ENCODE assay signal across 32 cellular contexts in the genomic region with DNA sequence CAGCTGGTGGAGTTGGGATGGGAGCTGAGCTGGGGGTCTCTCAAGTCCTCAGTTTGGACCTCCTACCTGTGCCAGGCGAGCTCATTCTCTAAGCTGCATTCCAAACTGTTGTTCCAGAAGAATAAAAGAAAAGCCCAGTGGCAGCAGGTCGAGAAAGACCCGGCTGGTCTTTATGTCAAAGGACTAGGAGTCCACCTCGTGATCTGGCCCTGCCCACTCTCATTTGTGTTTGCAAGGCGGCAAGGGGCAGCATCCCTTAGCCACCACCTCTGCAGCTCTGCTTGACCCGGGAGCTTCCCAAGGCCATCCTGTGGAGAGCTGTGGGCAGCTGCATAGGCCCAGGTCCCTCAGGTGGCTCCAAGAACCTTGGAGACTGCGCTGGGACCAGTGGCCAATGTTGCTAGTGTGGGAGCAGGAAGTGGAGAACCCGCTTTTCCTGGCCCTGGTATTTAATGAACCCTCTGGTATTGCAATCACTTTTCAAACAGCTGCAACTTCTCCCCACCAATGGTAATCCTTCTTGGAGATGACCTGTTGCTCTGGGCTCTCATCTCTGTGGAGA. TPM values are rescaled to one million over a fixed set of nuclear protein-coding genes. Genes with fewer than 3 reads are reported as not detected.
"Had no signal": no experiment of that assay in that cellular context is flagged by ENCODE, and none has a peak within 500 bp of the region (broad histone marks: within the 10 kb centered on the region; RNA-seq: fewer than 3 reads in every experiment).

No MANE protein-coding gene starts in this region.

- DNase-seq: cerebellar nuclear complex; effector CD8-positive, alpha-beta T cell; foreskin keratinocyte; heart left ventricle; kidney glomerular epithelial cell; mucosa of descending colon; naive B cell; right cardiac atrium; sigmoid colon; stimulated activated CD4-positive, alpha-beta T cell treated with anti-CD3 and anti-CD28 coated beads, Interleukin-4, amount 100 ng/mL, for 4 hours; stimulated activated naive CD8-positive, alpha-beta T cell treated with anti-CD3 and anti-CD28 coated beads, Interleukin-15, Interleukin-2, amounts not matched to agents 100 U/mL and 50 U/mL, for 24 hours; upper lobe of left lung; uterus had no signal

- H3K4me2 ChIP-seq: hepatocyte had no signal

- FAIRE-seq: endothelial cell of umbilical vein, islet of Langerhans had no signal

- H3K4me3 Mint-ChIP-seq: memory B cell; mesothelial cell of epicardium; naive B cell; natural killer cell treated with Interleukin-12 subunit alpha and Interleukin-12 subunit beta and Interleukin-15 and Interleukin-18, amount 100 ng/mL, for 72 hours; neural crest cell; stimulated activated memory B cell treated with anti-CD40 and anti-IgM and Interleukin-4, amounts not matched to agents 10 μg/mL and 1 μg/mL and 100 μg/mL, for 72 hours had no signal

- H3K27ac Mint-ChIP-seq: memory B cell; mesothelial cell of epicardium; natural killer cell treated with Interleukin-12 subunit alpha and Interleukin-12 subunit beta and Interleukin-15 and Interleukin-18, amount 100 ng/mL, for 72 hours; stimulated activated memory B cell treated with anti-CD40 and anti-IgM and Interleukin-4, amounts not matched to agents 10 μg/mL and 1 μg/mL and 100 μg/mL, for 72 hours had no signal

- H3K27me3 Mint-ChIP-seq: memory B cell; naive B cell; natural killer cell treated with Interleukin-12 subunit alpha and Interleukin-12 subunit beta and Interleukin-15 and Interleukin-18, amount 100 ng/mL, for 72 hours had no signal

- H3K27me3 ChIP-seq: dorsolateral prefrontal cortex, esophagus muscularis mucosa, foreskin keratinocyte, gastroesophageal sphincter, heart left ventricle, hepatocyte, sigmoid colon, tibial nerve, upper lobe of left lung, uterus had no signal

- H3K27ac ChIP-seq: dorsolateral prefrontal cortex, esophagus muscularis mucosa, foreskin keratinocyte, gastroesophageal sphincter, heart left ventricle, hepatocyte, parathyroid adenoma, prostate gland, sigmoid colon, thoracic aorta, tibial nerve, upper lobe of left lung, uterus had no signal

- H3K36me3 ChIP-seq: prostate gland, thoracic aorta, tibial nerve, upper lobe of left lung, uterus had no signal

- H2AFZ ChIP-seq: hepatocyte, parathyroid adenoma had no signal

- H3K4me3 ChIP-seq: dorsolateral prefrontal cortex, esophagus muscularis mucosa, gastroesophageal sphincter, heart left ventricle, hepatocyte, lung, mucosa of descending colon, prostate gland, sigmoid colon, thoracic aorta, tibial nerve, upper lobe of left lung, uterus had no signal

- H3K9me3 Mint-ChIP-seq: memory B cell; mesothelial cell of epicardium; naive B cell; natural killer cell treated with Interleukin-12 subunit alpha and Interleukin-12 subunit beta and Interleukin-15 and Interleukin-18, amount 100 ng/mL, for 72 hours; neural crest cell; stimulated activated memory B cell treated with anti-CD40 and anti-IgM and Interleukin-4, amounts not matched to agents 10 μg/mL and 1 μg/mL and 100 μg/mL, for 72 hours had no signal

- H3K4me1 Mint-ChIP-seq: memory B cell; mesothelial cell of epicardium; naive B cell; stimulated activated memory B cell treated with anti-CD40 and anti-IgM and Interleukin-4, amounts not matched to agents 10 μg/mL and 1 μg/mL and 100 μg/mL, for 72 hours had no signal

- H3K4me1 ChIP-seq: esophagus muscularis mucosa, foreskin keratinocyte, gastroesophageal sphincter, heart left ventricle, parathyroid adenoma, prostate gland, sigmoid colon, tibial nerve, upper lobe of left lung, uterus had no signal

- H3K9me3 ChIP-seq: esophagus muscularis mucosa, gastroesophageal sphincter, heart left ventricle, mucosa of descending colon, prostate gland, thoracic aorta, tibial nerve, upper lobe of left lung, uterus had no signal

- H3K9ac ChIP-seq: parathyroid adenoma had no signal

- H3K36me3 Mint-ChIP-seq: memory B cell; mesothelial cell of epicardium; naive B cell; natural killer cell treated with Interleukin-12 subunit alpha and Interleukin-12 subunit beta and Interleukin-15 and Interleukin-18, amount 100 ng/mL, for 72 hours; stimulated activated memory B cell treated with anti-CD40 and anti-IgM and Interleukin-4, amounts not matched to agents 10 μg/mL and 1 μg/mL and 100 μg/mL, for 72 hours had no signal

- ATAC-seq: foreskin keratinocyte; gastroesophageal sphincter; heart left ventricle; left colon; mucosa of descending colon; natural killer cell treated with Interleukin-12 subunit alpha and Interleukin-12 subunit beta and Interleukin-15 and Interleukin-18, amount 100 ng/mL, for 72 hours; right cardiac atrium; stimulated activated memory B cell treated with anti-CD40 and anti-IgM and Interleukin-4, amounts not matched to agents 10 μg/mL and 1 μg/mL and 100 μg/mL, for 72 hours; stimulated activated naive CD8-positive, alpha-beta T cell treated with anti-CD3 and anti-CD28 coated beads, Interleukin-15, Interleukin-2, amounts not matched to agents 100 U/mL and 50 U/mL, for 24 hours had no signal

RNA-seq across cellular contexts. Expression of gene KY, which starts 30.9 kb away (rescaled TPM):
- total RNA-seq: endothelial cell of umbilical vein; epithelial cell of proximal tubule; foreskin keratinocyte; mesothelial cell of epicardium; natural killer cell treated with Interleukin-12 subunit alpha and Interleukin-12 subunit beta and Interleukin-15 and Interleukin-18, amount 100 ng/mL, for 72 hours had no signal
- polyA plus RNA-seq: endothelial cell of umbilical vein, foreskin keratinocyte, liver had no signal
